16 cellular contexts compared by ENCODE assay signal in genomic region chr14:50806241-50806933, GRCh38.
"Had no signal": no experiment of that assay in that cellular context is flagged by ENCODE, and none has a peak within 500 bp of the region (broad histone marks: within the 10 kb centered on the region; RNA-seq: fewer than 3 reads in every experiment).

No MANE protein-coding gene starts in this region.

- DNase-seq: activated CD4-positive, alpha-beta T cell treated with anti-CD3 and anti-CD28 coated beads, Interleukin-2, amount 10 ng/mL, durations not matched to agents 7 days and 5 days; activated CD4-positive, CD25-positive, alpha-beta regulatory T cell; activated CD8-positive, alpha-beta memory T cell treated with anti-CD3 and anti-CD28 coated beads for 24 hours; amygdala; foreskin keratinocyte; heart left ventricle; islet precursor cell; left lung; mesenchymal stem cell; pancreas; retina; stimulated activated CD4-positive, alpha-beta T cell treated with anti-CD3 and anti-CD28 coated beads, Interleukin-15, amount 100 ng/mL, for 24 hours; transverse colon had no signal

- H3K4me1 ChIP-seq: pancreas, transverse colon had no signal

- H3K36me3 ChIP-seq: neural progenitor cell, pancreas, transverse colon had no signal

- H3K9me3 Mint-ChIP-seq: activated CD4-positive, alpha-beta T cell treated with anti-CD3 and anti-CD28 coated beads, Interleukin-2, amount 10 ng/mL, durations not matched to agents 7 days and 5 days; activated naive CD4-positive, alpha-beta T cell treated with anti-CD3 and anti-CD28 coated beads, Interleukin-2, amount 50 U/mL, for 72 hours; neural progenitor cell had no signal

- H3K27ac ChIP-seq: foreskin keratinocyte, heart left ventricle, left lung, neural progenitor cell, pancreas, transverse colon had no signal

- H3K4me1 Mint-ChIP-seq: neural progenitor cell had no signal

- H3K4me3 Mint-ChIP-seq: activated CD4-positive, alpha-beta T cell treated with anti-CD3 and anti-CD28 coated beads, Interleukin-2, amount 10 ng/mL, durations not matched to agents 7 days and 5 days; brain; neural progenitor cell had no signal

- H3K27me3 Mint-ChIP-seq: activated CD4-positive, alpha-beta T cell treated with anti-CD3 and anti-CD28 coated beads, Interleukin-2, amount 10 ng/mL, durations not matched to agents 7 days and 5 days had no signal

- H3K27ac Mint-ChIP-seq: activated CD4-positive, alpha-beta T cell treated with anti-CD3 and anti-CD28 coated beads, Interleukin-2, amount 10 ng/mL, durations not matched to agents 7 days and 5 days; activated naive CD4-positive, alpha-beta T cell treated with anti-CD3 and anti-CD28 coated beads, Interleukin-2, amount 50 U/mL, for 72 hours; neural progenitor cell had no signal

- H3K27me3 ChIP-seq: foreskin keratinocyte, heart left ventricle, left lung, neural progenitor cell, pancreas, transverse colon had no signal

- FAIRE-seq: pancreas had no signal

- H3K9me3 ChIP-seq: heart left ventricle, left lung, pancreas, transverse colon had no signal

- H3K4me3 ChIP-seq: heart left ventricle, left lung, neural progenitor cell, pancreas, transverse colon had no signal

- ATAC-seq: activated naive CD4-positive, alpha-beta T cell treated with anti-CD3 and anti-CD28 coated beads, Interleukin-2, amount 50 U/mL, for 72 hours; foreskin keratinocyte; heart left ventricle; left lung; pancreas had no signal
